16 cellular contexts compared by ENCODE assay signal in the genomic region with DNA sequence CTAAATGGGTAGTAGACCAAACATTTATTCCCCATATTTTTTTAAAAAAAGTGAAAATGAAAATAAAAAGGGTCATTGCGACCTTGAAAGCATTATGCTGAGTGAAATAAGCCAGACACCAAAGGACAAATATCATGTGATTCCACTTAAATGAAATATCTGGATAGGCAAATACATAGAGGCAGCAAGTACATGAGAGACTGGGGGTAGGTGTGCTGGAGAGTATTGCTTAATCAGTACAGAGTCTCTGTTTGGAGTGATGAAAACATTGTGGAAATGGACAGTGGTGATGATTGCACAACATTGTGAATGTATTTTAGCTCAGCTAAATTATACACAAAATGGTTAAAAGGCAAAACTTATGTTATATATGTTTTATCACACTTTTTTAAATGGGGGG.
A peak's percentile ranks its signal among the peaks of the same experiment; 100 is the strongest.
DNase-seq lines count a peak whose midpoint lies in the region; ATAC-seq, FAIRE-seq and TF ChIP-seq lines count a peak whose summit lies in the region.
"Had no signal": no experiment of that assay in that cellular context is flagged by ENCODE, and none has a peak within 500 bp of the region (broad histone marks: within the 10 kb centered on the region; RNA-seq: fewer than 3 reads in every experiment).

No MANE protein-coding gene starts in this region.

- H3K4me1 Mint-ChIP-seq in CD14-positive monocyte = peaks cover 30% of the 10 kb centered on the region
- no peaks in the 10 kb centered on the region for H3K4me1 Mint-ChIP-seq in stimulated activated naive B cell treated with anti-CD40 and anti-IgM and Interleukin-4, amounts not matched to agents 10 μg/mL and 1 μg/mL and 100 μg/mL, for 72 hours
- H3K4me1 Mint-ChIP-seq: activated naive CD8-positive, alpha-beta T cell treated with anti-CD3 and anti-CD28 coated beads for 36 hours; IgD-negative memory B cell; memory B cell had no signal

- TF ChIP-seq RAD21 in Ishikawa (IDR thresholded peaks at IDR 0.05; ENCODE audit: low read depth) (no peak), HepG2 (CRISPR knock-in tag; IDR thresholded peaks at IDR 0.05) (no peak)

- peaks cover 18% of the 10 kb centered on the region for H3K9me3 ChIP-seq in HepG2 (ENCODE audit: low read length)
- H3K9me3 ChIP-seq: pancreas had no signal

- no peaks in the 10 kb centered on the region for H4K20me1 ChIP-seq in HepG2 (ENCODE audit: insufficient read depth, low read length)

- peak overlapping the region in 1 of 2 donors; percentile 62 for H3K4me3 Mint-ChIP-seq in CD14-positive monocyte
- H3K4me3 Mint-ChIP-seq in stimulated activated naive B cell treated with anti-CD40 and anti-IgM and Interleukin-4, amounts not matched to agents 10 μg/mL and 1 μg/mL and 100 μg/mL, for 72 hours = no peak overlapping the region
- H3K4me3 Mint-ChIP-seq: activated naive CD8-positive, alpha-beta T cell treated with anti-CD3 and anti-CD28 coated beads for 36 hours; IgD-negative memory B cell; memory B cell had no signal

- BruUV-seq in HepG2 (replicated peaks; lab: Mats Ljungman, UMichigan) = no TSS peak

- CTCF ChIA-PET in HepG2 (lab: Yijun Ruan, JAX; ENCODE audit: low intra/inter-chr PET ratio, low total read pairs) = no interaction called here

- TF ChIP-seq EP300 in Ishikawa (IDR thresholded peaks at IDR 0.05; ENCODE audit: borderline replicate concordance) = no peak
- TF ChIP-seq EP300 in HepG2 (IDR thresholded peaks at IDR 0.05; ENCODE audit: low read depth in 2 of 2, low read length in 2 of 2) = peak; percentile 84 to 96; a peak in 3 of 4 replicates
- TF ChIP-seq EP300 in HepG2 (CRISPR knock-in tag; IDR thresholded peaks at IDR 0.05; ENCODE audit: borderline replicate concordance) = peak; percentile 83; the same call in 1 of the 2 replicates

- H3K27ac ChIP-seq in HepG2 (ENCODE audit: extremely low read length, insufficient read depth, low read length) = peak overlapping the region; percentile 80
- H3K27ac ChIP-seq: pancreas had no signal

- H3K9ac ChIP-seq in HepG2 (ENCODE audit: insufficient read depth, low read depth, low read length) = peak overlapping the region; percentile 58

- peaks cover 0 to 7% of the 10 kb centered on the region in 2 donors for H3K36me3 Mint-ChIP-seq in CD14-positive monocyte
- H3K36me3 Mint-ChIP-seq in stimulated activated naive B cell treated with anti-CD40 and anti-IgM and Interleukin-4, amounts not matched to agents 10 μg/mL and 1 μg/mL and 100 μg/mL, for 72 hours = no peaks in the 10 kb centered on the region
- H3K36me3 Mint-ChIP-seq: activated naive CD8-positive, alpha-beta T cell treated with anti-CD3 and anti-CD28 coated beads for 36 hours; memory B cell had no signal

- in situ Hi-C loops in HepG2 (cut with HindIII; ENCODE audit: extremely low pct_ligation_motif_present, low pct_unique_long_range_greater_than_20kb) = no loop called here

- H3K27ac Mint-ChIP-seq in CD14-positive monocyte = peak overlapping the region; percentile 30 to 90 (median 62)
- H3K27ac Mint-ChIP-seq in stimulated activated naive B cell treated with anti-CD40 and anti-IgM and Interleukin-4, amounts not matched to agents 10 μg/mL and 1 μg/mL and 100 μg/mL, for 72 hours = no peak overlapping the region
- H3K27ac Mint-ChIP-seq: activated naive CD8-positive, alpha-beta T cell treated with anti-CD3 and anti-CD28 coated beads for 36 hours; IgD-negative memory B cell; memory B cell had no signal

- H3K4me2 ChIP-seq in HepG2 (ENCODE audit: low read depth, low read length) = peak overlapping the region; percentile 54

- no peaks in the 10 kb centered on the region for H3K36me3 ChIP-seq in HepG2 (replicated peaks in 1 of 2; ENCODE audit: control insufficient read depth in 1 of 2, insufficient read depth in 2 of 2, low read length in 2 of 2)
- H3K36me3 ChIP-seq: pancreas had no signal

- peaks cover 54% of the 10 kb centered on the region for H3K4me1 ChIP-seq in HepG2 (ENCODE audit: insufficient read depth, low read length)
- H3K4me1 ChIP-seq: pancreas had no signal

- POLR2A ChIA-PET in HepG2 (lab: Yijun Ruan, JAX) = interaction anchor here (0.6 to 2.2 kb wide), 12 partner anchors 11 to 214 kb away, joined by 3 to 18 read pairs (median 4); a partner anchor contains a TSS

- ATAC-seq in HepG2 = peak; percentile 96
- ATAC-seq in stimulated activated naive B cell treated with anti-CD40 and anti-IgM and Interleukin-4, amounts not matched to agents 10 μg/mL and 1 μg/mL and 100 μg/mL, for 72 hours (replicated peaks) = no peak
- no peak for ATAC-seq in HG03354 (IDR thresholded peaks at IDR 0.05; ENCODE audit: poor library complexity, severe bottlenecking, unreplicated experiment)

- DNase-seq in CD14-positive monocyte (ENCODE audit: low spot score) (no peak), amniotic epithelial cell (ENCODE audit: low read depth) (peak; percentile 95), HepG2 (ENCODE audit: low spot score) (peak; percentile 97), NCI-H2171 (lab: John Stamatoyannopoulos, UW) (no peak)
- no peak for DNase-seq in stimulated activated naive B cell treated with anti-CD40 and anti-IgM and Interleukin-4, amounts not matched to agents 10 μg/mL and 1 μg/mL and 100 μg/mL, for 72 hours
- DNase-seq in stimulated activated CD4-positive, alpha-beta T cell treated with anti-CD3 and anti-CD28 coated beads, Interleukin-4, amount 100 ng/mL, for 1 hour = no peak
- DNase-seq: activated CD4-positive, CD25-positive, alpha-beta regulatory T cell; activated naive CD8-positive, alpha-beta T cell treated with anti-CD3 and anti-CD28 coated beads for 36 hours; NCI-H187; NK-92 treated with Interleukin-12 subunit alpha and Interleukin-12 subunit beta, amount 100 ng/mL, for 24 hours; pancreas had no signal

- peaks cover 4 to 15% (median 8%) of the 10 kb centered on the region in 7 donors for H3K9me3 Mint-ChIP-seq in CD14-positive monocyte
- H3K9me3 Mint-ChIP-seq in stimulated activated naive B cell treated with anti-CD40 and anti-IgM and Interleukin-4, amounts not matched to agents 10 μg/mL and 1 μg/mL and 100 μg/mL, for 72 hours = peaks cover 5 to 7% of the 10 kb centered on the region in 2 donors

- FAIRE-seq in HepG2 (lab: Jason Lieb, UNC) = peak; percentile 60
- FAIRE-seq: colon, pancreas had no signal

- H3K27me3 ChIP-seq in HepG2 (ENCODE audit: control insufficient read depth in 1 of 2, insufficient read depth in 2 of 2, low read length in 2 of 2) = no peaks in the 10 kb centered on the region
- H3K27me3 ChIP-seq: pancreas had no signal

- WGBS in HepG2 (ENCODE audit: low lambda C conversion rate) = 0% methylated on average over 1 of the region's 1 CpG

- H3K27me3 Mint-ChIP-seq in CD14-positive monocyte (ENCODE audit: low read depth in 3 of 3) = peaks cover 0 to 1% (median 0%) of the 10 kb centered on the region in 3 donors
- H3K27me3 Mint-ChIP-seq in stimulated activated naive B cell treated with anti-CD40 and anti-IgM and Interleukin-4, amounts not matched to agents 10 μg/mL and 1 μg/mL and 100 μg/mL, for 72 hours = no peaks in the 10 kb centered on the region
- H3K27me3 Mint-ChIP-seq: activated naive CD8-positive, alpha-beta T cell treated with anti-CD3 and anti-CD28 coated beads for 36 hours; IgD-negative memory B cell; memory B cell had no signal

- no peak for TF ChIP-seq POLR2A in HepG2 (IDR thresholded peaks at IDR 0.05; ENCODE audit: insufficient read depth in 1 of 2, low read depth in 2 of 2, low read length in 2 of 2)

- no peak overlapping the region; a peak in 1 of 6 replicates for H3K4me3 ChIP-seq in HepG2 (replicated peaks in 1 of 3; ENCODE audit: insufficient read depth in 1 of 3, low read depth in 2 of 3, low read length in 3 of 3)
- H3K4me3 ChIP-seq: pancreas had no signal

- TF ChIP-seq CTCF in CD14-positive monocyte (IDR thresholded peaks at IDR 0.05) = no peak
- TF ChIP-seq CTCF in HepG2 (CRISPR knock-in tag; IDR thresholded peaks at IDR 0.05) = no peak

- intact Hi-C loops in CD14-positive monocyte (cut with micrococcal nuclease) = no loop called here
- intact Hi-C loops in HepG2 (cut with micrococcal nuclease; ENCODE audit: unreplicated experiment) = no loop called here

- no peak overlapping the region for H2AFZ ChIP-seq in HepG2 (ENCODE audit: low read length)

- no peaks in the 10 kb centered on the region for H3K79me2 ChIP-seq in HepG2 (ENCODE audit: insufficient read depth, low read length)

TF ChIP-seq in Ishikawa, 13 proteins besides CTCF, POLR2A, EP300 and RAD21:
- TF ChIP-seq YY1 (IDR thresholded peaks at IDR 0.05; ENCODE audit: low read depth) (no peak), NFIC (IDR thresholded peaks at IDR 0.05) (no peak), CEBPB (IDR thresholded peaks at IDR 0.05) (0 out of 2 replicates have a peak, but pooled peaks have one; percentile 23)

TF ChIP-seq in HepG2, 621 proteins besides CTCF, POLR2A, EP300 and RAD21 (continues in another document):
- no peak for TF ChIP-seq ZNF563 (CRISPR knock-in tag; IDR thresholded peaks at IDR 0.05)
- TF ChIP-seq, protein P1, sequence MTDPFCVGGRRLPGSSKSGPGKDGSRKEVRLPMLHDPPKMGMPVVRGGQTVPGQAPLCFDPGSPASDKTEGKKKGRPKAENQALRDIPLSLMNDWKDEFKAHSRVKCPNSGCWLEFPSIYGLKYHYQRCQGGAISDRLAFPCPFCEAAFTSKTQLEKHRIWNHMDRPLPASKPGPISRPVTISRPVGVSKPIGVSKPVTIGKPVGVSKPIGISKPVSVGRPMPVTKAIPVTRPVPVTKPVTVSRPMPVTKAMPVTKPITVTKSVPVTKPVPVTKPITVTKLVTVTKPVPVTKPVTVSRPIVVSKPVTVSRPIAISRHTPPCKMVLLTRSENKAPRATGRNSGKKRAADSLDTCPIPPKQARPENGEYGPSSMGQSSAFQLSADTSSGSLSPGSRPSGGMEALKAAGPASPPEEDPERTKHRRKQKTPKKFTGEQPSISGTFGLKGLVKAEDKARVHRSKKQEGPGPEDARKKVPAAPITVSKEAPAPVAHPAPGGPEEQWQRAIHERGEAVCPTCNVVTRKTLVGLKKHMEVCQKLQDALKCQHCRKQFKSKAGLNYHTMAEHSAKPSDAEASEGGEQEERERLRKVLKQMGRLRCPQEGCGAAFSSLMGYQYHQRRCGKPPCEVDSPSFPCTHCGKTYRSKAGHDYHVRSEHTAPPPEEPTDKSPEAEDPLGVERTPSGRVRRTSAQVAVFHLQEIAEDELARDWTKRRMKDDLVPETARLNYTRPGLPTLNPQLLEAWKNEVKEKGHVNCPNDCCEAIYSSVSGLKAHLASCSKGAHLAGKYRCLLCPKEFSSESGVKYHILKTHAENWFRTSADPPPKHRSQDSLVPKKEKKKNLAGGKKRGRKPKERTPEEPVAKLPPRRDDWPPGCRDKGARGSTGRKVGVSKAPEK (CRISPR knock-in tag; IDR thresholded peaks at IDR 0.05; ENCODE audit: borderline replicate concordance) = peak; percentile 33; the same call in 1 of the 2 replicates
- no peak for TF ChIP-seq U2AF1 (optimal IDR thresholded peaks at IDR 0.05; ENCODE audit: low read depth, low read length)
- TF ChIP-seq CEBPG (CRISPR knock-in tag; IDR thresholded peaks at IDR 0.05) = peak; percentile 100
- TF ChIP-seq YEATS4 (CRISPR knock-in tag; IDR thresholded peaks at IDR 0.05; ENCODE audit: borderline replicate concordance) = peak; percentile 33; the same call in 1 of the 2 replicates
- no peak for TF ChIP-seq ZNF598 (CRISPR knock-in tag; IDR thresholded peaks at IDR 0.05; ENCODE audit: borderline replicate concordance)
- TF ChIP-seq PCBP1 (IDR thresholded peaks at IDR 0.05; ENCODE audit: borderline replicate concordance, low read depth, low read length) = no peak
- no peak for TF ChIP-seq ZKSCAN1 (IDR thresholded peaks at IDR 0.05; ENCODE audit: low read length)
- no peak for TF ChIP-seq ZNF703 (CRISPR knock-in tag; IDR thresholded peaks at IDR 0.05; ENCODE audit: borderline replicate concordance)

Comparison
In these comparisons a context has a peak if more than half of its experiments do, and no peak if none do; other contexts are left out.
1. DNase-seq: peak in amniotic epithelial cell (single experiment) and HepG2 (single experiment); none in CD14-positive monocyte (single experiment), NCI-H2171 (single experiment), stimulated activated naive B cell treated with anti-CD40 and anti-IgM and Interleukin-4, amounts not matched to agents 10 μg/mL and 1 μg/mL and 100 μg/mL, for 72 hours (single experiment) and stimulated activated CD4-positive, alpha-beta T cell treated with anti-CD3 and anti-CD28 coated beads, Interleukin-4, amount 100 ng/mL, for 1 hour (single experiment).